8 cellular contexts compared by ENCODE assay signal in the genomic region with DNA sequence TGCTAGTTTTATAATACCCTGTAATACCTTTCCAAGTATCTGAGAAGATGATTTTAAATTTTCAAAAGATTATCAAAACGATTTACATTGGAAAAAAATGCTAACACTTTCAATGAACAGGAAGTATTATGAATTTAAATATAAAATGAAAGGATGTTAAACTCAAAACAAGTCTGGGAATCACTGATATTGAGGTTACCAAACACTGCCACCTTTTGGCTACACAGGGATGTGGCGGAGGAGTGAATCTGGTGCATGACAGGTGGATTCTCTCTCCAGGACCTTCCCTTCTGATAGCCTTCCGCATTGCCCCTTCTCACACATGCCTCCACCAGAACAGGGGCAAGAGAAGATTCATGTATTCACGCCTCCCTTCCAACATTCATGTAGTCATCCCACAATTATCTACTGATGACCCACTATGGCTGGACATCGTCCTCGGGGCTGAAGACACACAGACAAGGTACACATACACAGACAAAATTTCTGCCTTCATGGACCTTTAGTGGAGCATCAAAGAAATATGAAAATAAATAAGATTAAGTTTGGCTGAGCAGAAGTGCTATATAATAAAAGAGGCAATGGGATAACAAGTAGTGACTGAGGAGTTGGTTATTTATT. TPM values are rescaled to one million over a fixed set of nuclear protein-coding genes. Genes with fewer than 3 reads are reported as not detected.
DNase-seq lines count a peak whose midpoint lies in the region; ATAC-seq and TF ChIP-seq lines count a peak whose summit lies in the region.

No MANE protein-coding gene starts in this region.

- peak; percentile 89 for TF ChIP-seq CTCF in epithelial cell of esophagus (IDR thresholded peaks at IDR 0.05; ENCODE audit: insufficient read depth, low read depth, low read length, missing control alignments)
- peak; percentile 68 for TF ChIP-seq CTCF in nephron progenitor cell (IDR thresholded peaks at IDR 0.05)

- H3K4me1 Mint-ChIP-seq in nephron progenitor cell = peaks cover 11% of the 10 kb centered on the region

- H3K36me3 Mint-ChIP-seq in nephron progenitor cell (ENCODE audit: low read depth) = peaks cover 29% of the 10 kb centered on the region

- ATAC-seq in GM18870 (IDR thresholded peaks at IDR 0.05; ENCODE audit: unreplicated experiment) = no peak
- ATAC-seq in HG02938 (IDR thresholded peaks at IDR 0.05; ENCODE audit: unreplicated experiment) = no peak

- DNase-seq in D341Med (ENCODE audit: low spot score) (peak; percentile 71), HT-29 (ENCODE audit: low spot score) (peak; percentile 72), T follicular helper cell (ENCODE audit: low read depth) (peak; percentile 31), epithelial cell of esophagus (ENCODE audit: low read depth) (peak; percentile 70), nephron progenitor cell (no peak), C1 segment of cervical spinal cord (lab: John Stamatoyannopoulos, UW) (no peak)

- H3K27me3 Mint-ChIP-seq in nephron progenitor cell (ENCODE audit: low read depth, poor library complexity) = no peaks in the 10 kb centered on the region

- no peak overlapping the region for H3K4me3 Mint-ChIP-seq in nephron progenitor cell

- H3K4me3 ChIP-seq in epithelial cell of esophagus (ENCODE audit: low read length) = no peak overlapping the region

- H3K27ac Mint-ChIP-seq in nephron progenitor cell = no peak overlapping the region

- no peaks in the 10 kb centered on the region for H3K9me3 Mint-ChIP-seq in nephron progenitor cell

RNA-seq across cellular contexts. Expression of a gene that starts 34.7 kb away (rescaled TPM):
- total RNA-seq in HT-29 (2014; rRNA removed; shearing (Covaris generic)) = 10.4 and 11.4 TPM in 2 replicates

RNA-seq across cellular contexts. Expression of a gene that starts 55.1 kb away (rescaled TPM):
- total RNA-seq in HT-29 (2014; rRNA removed; shearing (Covaris generic)) = 1,082 and 1,283 TPM in 2 replicates

Comparison
In these comparisons a context has a peak if more than half of its experiments do, and no peak if none do; other contexts are left out.
1. DNase-seq: peak in D341Med (single experiment), HT-29 (single experiment), T follicular helper cell (single experiment) and epithelial cell of esophagus (single experiment); none in nephron progenitor cell (single experiment) and C1 segment of cervical spinal cord (0 of 14).